ENCODE assay signal across 24 cellular contexts in the genomic region with DNA sequence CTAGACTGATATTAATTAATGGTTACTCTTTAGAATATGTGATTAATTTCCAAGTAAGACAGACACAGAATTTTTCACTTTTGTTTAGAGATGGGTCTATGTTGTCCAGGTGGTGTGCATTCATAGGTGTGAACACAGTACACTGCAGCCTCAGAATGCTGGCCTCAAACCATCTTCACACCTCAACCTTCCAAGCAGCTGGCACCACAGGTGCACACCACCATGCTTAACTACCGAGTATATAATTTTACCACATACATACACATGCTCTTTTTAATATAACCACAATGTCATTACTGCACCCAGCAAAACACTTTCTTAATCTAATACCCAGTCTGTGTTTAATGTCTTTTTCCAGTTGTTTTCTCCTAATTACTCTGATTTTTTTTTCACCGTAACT. TPM values are rescaled to one million over a fixed set of nuclear protein-coding genes. Genes with fewer than 3 reads are reported as not detected.
DNase-seq lines count a peak whose midpoint lies in the region; ATAC-seq and TF ChIP-seq lines count a peak whose summit lies in the region.
"Had no signal": no experiment of that assay in that cellular context is flagged by ENCODE, and none has a peak within 500 bp of the region (broad histone marks: within the 10 kb centered on the region; RNA-seq: fewer than 3 reads in every experiment).

No MANE protein-coding gene starts in this region.

- H3K4me3 ChIP-seq in DND-41 (ENCODE audit: low read depth in 1 of 2, low read length in 2 of 2): no peak overlapping the region
- H3K4me3 ChIP-seq: A549; BLaER1 treated with 17β-estradiol and CSF1 and Interleukin-3, amounts not matched to agents 10 nM and 100 nM; MG63; SK-N-MC had no signal

- no peaks in the 10 kb centered on the region for H3K27me3 ChIP-seq in CD4-positive, alpha-beta T cell (ENCODE audit: control insufficient read depth, insufficient read depth, low read length)
- H3K27me3 ChIP-seq in DND-41 (ENCODE audit: insufficient read depth, low read length, poor library complexity): no peaks in the 10 kb centered on the region
- H3K27me3 ChIP-seq: BLaER1 treated with 17β-estradiol and CSF1 and Interleukin-3, amounts not matched to agents 10 nM and 100 nM; MG63 had no signal

- POLR2A ChIA-PET in CD4-positive, alpha-beta T cell (lab: Charles Lee): no interaction called here

- H3K27me3 Mint-ChIP-seq in CD4-positive, alpha-beta T cell: no peaks in the 10 kb centered on the region
- H3K27me3 Mint-ChIP-seq in central memory CD8-positive, alpha-beta T cell: no peaks in the 10 kb centered on the region
- no peaks in the 10 kb centered on the region for H3K27me3 Mint-ChIP-seq in natural killer cell treated with Interleukin-12 subunit alpha and Interleukin-12 subunit beta and Interleukin-15 and Interleukin-18, amount 100 ng/mL, for 72 hours

- H3K4me1 Mint-ChIP-seq in CD4-positive, alpha-beta T cell (ENCODE audit: low read depth): peaks cover 73% of the 10 kb centered on the region
- peaks cover 53% of the 10 kb centered on the region for H3K4me1 Mint-ChIP-seq in central memory CD8-positive, alpha-beta T cell
- H3K4me1 Mint-ChIP-seq in natural killer cell treated with Interleukin-12 subunit alpha and Interleukin-12 subunit beta and Interleukin-15 and Interleukin-18, amount 100 ng/mL, for 72 hours (ENCODE audit: low read depth in 2 of 2): peaks cover 54 to 62% of the 10 kb centered on the region in 2 donors

- H3K9ac ChIP-seq in DND-41 (ENCODE audit: low read depth, low read length): no peak overlapping the region
- H3K9ac ChIP-seq: BLaER1 treated with 17β-estradiol and CSF1 and Interleukin-3, amounts not matched to agents 10 nM and 100 nM had no signal

- H3K27ac Mint-ChIP-seq in CD4-positive, alpha-beta T cell: peak overlapping the region; percentile 54
- peak overlapping the region; percentile 50 for H3K27ac Mint-ChIP-seq in central memory CD8-positive, alpha-beta T cell (ENCODE audit: low read depth)
- H3K27ac Mint-ChIP-seq in natural killer cell treated with Interleukin-12 subunit alpha and Interleukin-12 subunit beta and Interleukin-15 and Interleukin-18, amount 100 ng/mL, for 72 hours: peak overlapping the region; percentile 5 to 33

- peaks cover 10% of the 10 kb centered on the region; the same call in 1 of the 2 replicates for H3K36me3 ChIP-seq in DND-41 (ENCODE audit: insufficient read depth, low read length)

- peaks cover 17% of the 10 kb centered on the region for H3K9me3 Mint-ChIP-seq in CD4-positive, alpha-beta T cell
- peaks cover 8% of the 10 kb centered on the region for H3K9me3 Mint-ChIP-seq in central memory CD8-positive, alpha-beta T cell
- H3K9me3 Mint-ChIP-seq in natural killer cell treated with Interleukin-12 subunit alpha and Interleukin-12 subunit beta and Interleukin-15 and Interleukin-18, amount 100 ng/mL, for 72 hours: peaks cover 12% of the 10 kb centered on the region

- 0 out of 2 replicates have a peak, but pooled peaks cover 8% of the 10 kb centered on the region for H4K20me1 ChIP-seq in DND-41 (ENCODE audit: insufficient read depth, low read length)

- peaks cover 93% of the 10 kb centered on the region for H3K79me2 ChIP-seq in DND-41 (ENCODE audit: insufficient read depth, low read length)

- no peak for TF ChIP-seq CTCF in CD4-positive, alpha-beta T cell (IDR thresholded peaks at IDR 0.05)
- no peak for TF ChIP-seq CTCF in DND-41 (IDR thresholded peaks at IDR 0.05; ENCODE audit: borderline replicate concordance, extremely low read depth, low read length, poor library complexity, severe bottlenecking)

- no peak overlapping the region for H3K27ac ChIP-seq in CD4-positive, alpha-beta T cell (ENCODE audit: low read depth, low read length)
- no peak overlapping the region for H3K27ac ChIP-seq in DND-41 (ENCODE audit: low read length)
- H3K27ac ChIP-seq: A549; BLaER1 treated with 17β-estradiol and CSF1 and Interleukin-3, amounts not matched to agents 10 nM and 100 nM; HL-60; SK-N-MC had no signal

- H3K36me3 Mint-ChIP-seq in CD4-positive, alpha-beta T cell (ENCODE audit: low read depth): peaks cover 75% of the 10 kb centered on the region
- H3K36me3 Mint-ChIP-seq in central memory CD8-positive, alpha-beta T cell (ENCODE audit: insufficient read depth): peaks cover 14% of the 10 kb centered on the region
- H3K36me3 Mint-ChIP-seq in natural killer cell treated with Interleukin-12 subunit alpha and Interleukin-12 subunit beta and Interleukin-15 and Interleukin-18, amount 100 ng/mL, for 72 hours: peaks cover 27% of the 10 kb centered on the region

- no peak for DNase-seq in CD4-positive, alpha-beta T cell
- DNase-seq in DND-41 (no peak), NCI-H774 (lab: John Stamatoyannopoulos, UW) (no peak)
- DNase-seq in central memory CD8-positive, alpha-beta T cell (ENCODE audit: low spot score in 2 of 2): no peak
- no peak for DNase-seq in natural killer cell treated with Interleukin-12 subunit alpha and Interleukin-12 subunit beta and Interleukin-15 and Interleukin-18, amount 100 ng/mL, for 72 hours (ENCODE audit: low spot score)
- DNase-seq: AML-193, Calu3, DMS79 treated with DMSO at 0.1 percent for 48 hours, MG63, NCI-H1048, NCI-H1417, NCI-H1694, NCI-H2029 treated with DMSO at 0.1 percent for 48 hours, NCI-H446 treated with DMSO at 0.1 percent for 48 hours, NCI-H526, SIG-M5 had no signal

- intact Hi-C loops in CD4-positive, alpha-beta T cell (cut with DNase I, micrococcal nuclease): no loop called here

- CTCF ChIA-PET in CD4-positive, alpha-beta T cell (lab: Charles Lee): no interaction called here

- no peak overlapping the region for H2AFZ ChIP-seq in DND-41 (ENCODE audit: low read depth, low read length)

- H3K9me3 ChIP-seq in CD4-positive, alpha-beta T cell (ENCODE audit: control insufficient read depth, low read length): peaks cover 12% of the 10 kb centered on the region
- H3K9me3 ChIP-seq in DND-41 (ENCODE audit: insufficient read depth, low read length, severe bottlenecking): peaks cover 35% of the 10 kb centered on the region

- no peak for ATAC-seq in CD4-positive, alpha-beta T cell (ENCODE audit: poor library complexity)
- ATAC-seq in DND-41 (ENCODE audit: insufficient read depth, low read depth) (peak; percentile 35; the same call in 1 of the 3 replicates), HG03469 (IDR thresholded peaks at IDR 0.05; ENCODE audit: unreplicated experiment) (no peak), GM18909 (IDR thresholded peaks at IDR 0.05; ENCODE audit: poor library complexity, unreplicated experiment) (no peak)
- ATAC-seq in central memory CD8-positive, alpha-beta T cell (replicated peaks; ENCODE audit: extremely low read depth, poor library complexity, severe bottlenecking): peak; percentile 37
- no peak for ATAC-seq in natural killer cell treated with Interleukin-12 subunit alpha and Interleukin-12 subunit beta and Interleukin-15 and Interleukin-18, amount 100 ng/mL, for 72 hours
- ATAC-seq: A549, HCT116, Panc1 had no signal

- H3K4me2 ChIP-seq in DND-41 (ENCODE audit: insufficient read depth, low read length): no peak overlapping the region
- H3K4me2 ChIP-seq: A549; BLaER1 treated with 17β-estradiol and CSF1 and Interleukin-3, amounts not matched to agents 10 nM and 100 nM had no signal

- H3K4me3 Mint-ChIP-seq in CD4-positive, alpha-beta T cell: no peak overlapping the region
- H3K4me3 Mint-ChIP-seq in central memory CD8-positive, alpha-beta T cell: peak overlapping the region; percentile 39
- peak overlapping the region; percentile 43 for H3K4me3 Mint-ChIP-seq in natural killer cell treated with Interleukin-12 subunit alpha and Interleukin-12 subunit beta and Interleukin-15 and Interleukin-18, amount 100 ng/mL, for 72 hours

- no peaks in the 10 kb centered on the region for H3K4me1 ChIP-seq in DND-41 (ENCODE audit: insufficient read depth, low read length)
- H3K4me1 ChIP-seq: A549 had no signal

RNA-seq across cellular contexts. Expression of a gene that starts 23.9 kb away (rescaled TPM):
- total RNA-seq in CD4-positive, alpha-beta T cell: 100 to 1,000 TPM; 122 to 125 TPM
- 100 to 1,000 TPM in 1 of 2 donors, 10 to 100 TPM in 1; 66.3 to 138 TPM for total RNA-seq in natural killer cell treated with Interleukin-12 subunit alpha and Interleukin-12 subunit beta and Interleukin-15 and Interleukin-18, amount 100 ng/mL, for 72 hours

Comparison
In these comparisons a context has a peak if more than half of its experiments do, and no peak if none do; other contexts are left out.
1. ATAC-seq: peak in DND-41 (single experiment) and central memory CD8-positive, alpha-beta T cell (single experiment); none in CD4-positive, alpha-beta T cell (single experiment), natural killer cell treated with Interleukin-12 subunit alpha and Interleukin-12 subunit beta and Interleukin-15 and Interleukin-18, amount 100 ng/mL, for 72 hours (0 of 2), HG03469 (single experiment) and GM18909 (single experiment).
2. Peak in every context shown above with its lines, with median percentiles within 50 percentile points of each other: H3K27ac Mint-ChIP-seq.